Comparison of ENCODE assay signal across 25 cellular contexts in the genomic region with DNA sequence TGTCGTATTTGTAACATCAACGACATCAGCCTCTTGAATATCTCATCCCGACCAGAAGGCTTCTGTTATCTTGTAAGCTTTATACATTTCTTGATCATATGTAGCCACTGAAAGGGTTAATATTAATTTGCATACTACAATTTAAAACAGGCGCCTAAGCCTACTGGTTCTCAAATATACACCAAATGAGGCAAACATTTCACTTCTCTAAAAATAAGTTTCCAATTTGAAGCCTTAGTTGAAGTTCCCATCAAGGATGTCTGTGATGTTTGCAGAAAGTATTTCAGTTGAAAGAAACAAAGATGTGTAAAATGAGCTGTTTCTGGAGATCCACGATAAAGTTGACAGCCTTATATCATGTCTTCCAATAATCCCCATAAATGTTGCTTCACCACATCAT.
A peak's percentile ranks its signal among the peaks of the same experiment; 100 is the strongest.
DNase-seq lines count a peak whose midpoint lies in the region; ATAC-seq lines count a peak whose summit lies in the region.
"Had no signal": no experiment of that assay in that cellular context is flagged by ENCODE, and none has a peak within 500 bp of the region (broad histone marks: within the 10 kb centered on the region; RNA-seq: fewer than 3 reads in every experiment).

No MANE protein-coding gene starts in this region.

- peak overlapping the region; percentile 30 for H3K4me3 Mint-ChIP-seq in stimulated activated memory B cell treated with anti-CD40 and anti-IgM and Interleukin-4, amounts not matched to agents 10 μg/mL and 1 μg/mL and 100 μg/mL, for 72 hours
- H3K4me3 Mint-ChIP-seq in T-helper 17 cell = no peak overlapping the region
- H3K4me3 Mint-ChIP-seq: CD8-positive, alpha-beta T cell had no signal

- H3K27me3 Mint-ChIP-seq in stimulated activated memory B cell treated with anti-CD40 and anti-IgM and Interleukin-4, amounts not matched to agents 10 μg/mL and 1 μg/mL and 100 μg/mL, for 72 hours = no peaks in the 10 kb centered on the region
- H3K27me3 Mint-ChIP-seq in T-helper 17 cell = no peaks in the 10 kb centered on the region
- H3K27me3 Mint-ChIP-seq: IgD-negative memory B cell had no signal

- DNase-seq in T1000 (lab: John Stamatoyannopoulos, UW) (no peak), T-helper 17 cell (no peak)
- no peak for DNase-seq in activated CD8-positive, alpha-beta memory T cell treated with anti-CD3 and anti-CD28 coated beads, Interleukin-2, amount 50 U/mL, for 4 hours
- DNase-seq: Caco-2; CD8-positive, alpha-beta T cell; EL; GDM1; NCI-H1092; NCI-H1417 treated with DMSO at 0.1 percent for 48 hours; NCI-H1694 treated with DMSO at 0.1 percent for 48 hours; NCI-H2081; NCI-H2171; NCI-H226; NCI-H510A; NCI-H69; OCI-M1; Peyer's patch; SHP77 treated with DMSO at 0.1 percent for 48 hours; T-helper 1 cell had no signal

- ATAC-seq in GM18861 (IDR thresholded peaks at IDR 0.05; ENCODE audit: unreplicated experiment) (peak; percentile 42), GM21423 (IDR thresholded peaks at IDR 0.05; ENCODE audit: unreplicated experiment) (peak; percentile 55), HG03432 (IDR thresholded peaks at IDR 0.05; ENCODE audit: unreplicated experiment) (peak; percentile 38), T-helper 17 cell (no peak)
- no peak for ATAC-seq in stimulated activated memory B cell treated with anti-CD40 and anti-IgM and Interleukin-4, amounts not matched to agents 10 μg/mL and 1 μg/mL and 100 μg/mL, for 72 hours
- ATAC-seq: CD8-positive, alpha-beta T cell; HCT116 had no signal

- H3K9me3 ChIP-seq in T-helper 17 cell (ENCODE audit: control insufficient read depth, low read length, poor library complexity, severe bottlenecking) = no peaks in the 10 kb centered on the region
- H3K9me3 ChIP-seq: Caco-2, Peyer's patch had no signal

- no peak overlapping the region for H3K27ac Mint-ChIP-seq in stimulated activated memory B cell treated with anti-CD40 and anti-IgM and Interleukin-4, amounts not matched to agents 10 μg/mL and 1 μg/mL and 100 μg/mL, for 72 hours
- H3K27ac Mint-ChIP-seq in T-helper 17 cell = no peak overlapping the region
- H3K27ac Mint-ChIP-seq: CD8-positive, alpha-beta T cell; IgD-negative memory B cell had no signal

- H3K9me3 Mint-ChIP-seq in stimulated activated memory B cell treated with anti-CD40 and anti-IgM and Interleukin-4, amounts not matched to agents 10 μg/mL and 1 μg/mL and 100 μg/mL, for 72 hours = peaks cover 2% of the 10 kb centered on the region
- H3K9me3 Mint-ChIP-seq: CD8-positive, alpha-beta T cell; IgD-negative memory B cell had no signal

- H3K36me3 Mint-ChIP-seq in stimulated activated memory B cell treated with anti-CD40 and anti-IgM and Interleukin-4, amounts not matched to agents 10 μg/mL and 1 μg/mL and 100 μg/mL, for 72 hours = no peaks in the 10 kb centered on the region
- H3K36me3 Mint-ChIP-seq in T-helper 17 cell (ENCODE audit: low read depth) = no peaks in the 10 kb centered on the region
- H3K36me3 Mint-ChIP-seq: CD8-positive, alpha-beta T cell had no signal

- H3K4me1 Mint-ChIP-seq in stimulated activated memory B cell treated with anti-CD40 and anti-IgM and Interleukin-4, amounts not matched to agents 10 μg/mL and 1 μg/mL and 100 μg/mL, for 72 hours = peaks cover 12% of the 10 kb centered on the region
- H3K4me1 Mint-ChIP-seq in T-helper 17 cell = no peaks in the 10 kb centered on the region

Comparison
In these comparisons a context has a peak if more than half of its experiments do, and no peak if none do; other contexts are left out.
1. ATAC-seq: peak in GM18861 (single experiment), GM21423 (single experiment) and HG03432 (single experiment); none in stimulated activated memory B cell treated with anti-CD40 and anti-IgM and Interleukin-4, amounts not matched to agents 10 μg/mL and 1 μg/mL and 100 μg/mL, for 72 hours (single experiment) and T-helper 17 cell (single experiment).